1 cellular context compared by ENCODE assay signal in the genomic region with DNA sequence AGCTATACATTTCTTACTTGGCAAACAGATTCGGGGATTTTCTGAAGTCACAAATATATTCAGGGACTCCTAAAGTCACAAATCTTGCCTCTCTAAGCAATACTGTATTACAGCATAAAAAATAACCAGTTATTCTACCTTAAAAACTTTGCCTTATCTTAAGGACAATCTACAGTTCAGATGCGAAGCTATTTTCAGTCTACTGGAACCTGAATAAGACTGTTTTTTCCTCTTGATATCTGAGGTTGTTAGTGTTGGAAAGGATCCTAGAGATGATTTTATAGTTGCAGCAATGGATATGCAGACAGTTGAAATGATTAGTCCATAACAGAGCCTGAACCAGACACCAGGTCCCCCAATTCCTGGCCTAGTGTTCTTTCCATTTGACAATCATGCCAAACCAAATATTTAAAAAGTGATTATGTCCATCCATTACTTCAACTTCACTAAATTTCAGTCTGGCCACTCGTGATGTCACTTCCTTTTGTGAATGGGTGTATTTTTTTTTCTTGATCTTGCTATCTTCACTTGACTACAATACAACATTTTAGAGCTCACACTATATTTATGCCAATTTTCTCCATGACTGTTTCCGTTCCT.
TF ChIP-seq lines count a peak whose summit lies in the region.

No MANE protein-coding gene starts in this region.

TF ChIP-seq in IMR-90, 13 proteins besides CTCF, POLR2A, EP300 and RAD21 (continued from another document):
- TF ChIP-seq CHD1 (IDR thresholded peaks at IDR 0.05; ENCODE audit: low read depth, low read length) (no peak), MXI1 (IDR thresholded peaks at IDR 0.05; ENCODE audit: borderline replicate concordance, low read depth, low read length) (no peak), BHLHE40 (IDR thresholded peaks at IDR 0.05; ENCODE audit: low read depth, low read length) (no peak), FOS (IDR thresholded peaks at IDR 0.05; ENCODE audit: low read depth, low read length) (no peak), RCOR1 (IDR thresholded peaks at IDR 0.05; ENCODE audit: insufficient replicate concordance, low read length) (no peak), MAZ (IDR thresholded peaks at IDR 0.05; ENCODE audit: borderline replicate concordance, low read depth, low read length) (no peak), CEBPB (IDR thresholded peaks at IDR 0.05; ENCODE audit: low read depth, low read length) (no peak)
- TF ChIP-seq, protein P1, sequence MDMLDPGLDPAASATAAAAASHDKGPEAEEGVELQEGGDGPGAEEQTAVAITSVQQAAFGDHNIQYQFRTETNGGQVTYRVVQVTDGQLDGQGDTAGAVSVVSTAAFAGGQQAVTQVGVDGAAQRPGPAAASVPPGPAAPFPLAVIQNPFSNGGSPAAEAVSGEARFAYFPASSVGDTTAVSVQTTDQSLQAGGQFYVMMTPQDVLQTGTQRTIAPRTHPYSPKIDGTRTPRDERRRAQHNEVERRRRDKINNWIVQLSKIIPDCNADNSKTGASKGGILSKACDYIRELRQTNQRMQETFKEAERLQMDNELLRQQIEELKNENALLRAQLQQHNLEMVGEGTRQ (IDR thresholded peaks at IDR 0.05; ENCODE audit: low read depth, low read length) = no peak
- TF ChIP-seq, protein P2, sequence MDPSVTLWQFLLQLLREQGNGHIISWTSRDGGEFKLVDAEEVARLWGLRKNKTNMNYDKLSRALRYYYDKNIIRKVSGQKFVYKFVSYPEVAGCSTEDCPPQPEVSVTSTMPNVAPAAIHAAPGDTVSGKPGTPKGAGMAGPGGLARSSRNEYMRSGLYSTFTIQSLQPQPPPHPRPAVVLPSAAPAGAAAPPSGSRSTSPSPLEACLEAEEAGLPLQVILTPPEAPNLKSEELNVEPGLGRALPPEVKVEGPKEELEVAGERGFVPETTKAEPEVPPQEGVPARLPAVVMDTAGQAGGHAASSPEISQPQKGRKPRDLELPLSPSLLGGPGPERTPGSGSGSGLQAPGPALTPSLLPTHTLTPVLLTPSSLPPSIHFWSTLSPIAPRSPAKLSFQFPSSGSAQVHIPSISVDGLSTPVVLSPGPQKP (IDR thresholded peaks at IDR 0.05; ENCODE audit: borderline replicate concordance, low read depth, low read length) = no peak
